In the genomic region with DNA sequence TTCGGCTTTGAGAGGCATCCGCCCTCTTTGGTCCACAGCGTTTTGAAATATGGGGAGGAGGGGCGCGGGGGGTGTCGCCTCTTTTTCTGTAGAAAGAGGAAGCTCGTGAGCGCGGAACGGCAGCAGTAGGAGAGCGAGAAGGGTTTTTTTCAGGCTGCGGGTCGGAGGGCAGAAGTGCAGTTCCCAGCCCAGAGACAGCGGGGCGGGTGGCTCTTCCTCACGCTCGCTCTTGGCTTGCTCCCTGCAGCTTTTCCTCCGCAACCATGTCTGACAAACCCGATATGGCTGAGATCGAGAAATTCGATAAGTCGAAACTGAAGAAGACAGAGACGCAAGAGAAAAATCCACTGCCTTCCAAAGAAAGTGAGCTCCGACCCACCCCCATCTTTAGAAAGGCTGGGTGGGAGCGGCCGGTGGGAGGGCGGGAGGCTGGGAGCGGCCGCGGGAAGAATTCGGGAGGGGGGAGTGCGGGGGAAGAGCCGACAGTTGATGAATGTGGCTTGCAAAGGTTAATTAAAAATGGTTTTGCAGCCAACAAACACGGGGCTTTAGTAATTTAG, we compare ENCODE assay signal across 1 cellular context.
TF ChIP-seq lines count a peak whose summit lies in the region.

No MANE protein-coding gene starts in this region.

TF ChIP-seq in K562, 482 proteins besides CTCF, POLR2A, EP300 and RAD21 (continued from another document):
- TF ChIP-seq, protein P1, sequence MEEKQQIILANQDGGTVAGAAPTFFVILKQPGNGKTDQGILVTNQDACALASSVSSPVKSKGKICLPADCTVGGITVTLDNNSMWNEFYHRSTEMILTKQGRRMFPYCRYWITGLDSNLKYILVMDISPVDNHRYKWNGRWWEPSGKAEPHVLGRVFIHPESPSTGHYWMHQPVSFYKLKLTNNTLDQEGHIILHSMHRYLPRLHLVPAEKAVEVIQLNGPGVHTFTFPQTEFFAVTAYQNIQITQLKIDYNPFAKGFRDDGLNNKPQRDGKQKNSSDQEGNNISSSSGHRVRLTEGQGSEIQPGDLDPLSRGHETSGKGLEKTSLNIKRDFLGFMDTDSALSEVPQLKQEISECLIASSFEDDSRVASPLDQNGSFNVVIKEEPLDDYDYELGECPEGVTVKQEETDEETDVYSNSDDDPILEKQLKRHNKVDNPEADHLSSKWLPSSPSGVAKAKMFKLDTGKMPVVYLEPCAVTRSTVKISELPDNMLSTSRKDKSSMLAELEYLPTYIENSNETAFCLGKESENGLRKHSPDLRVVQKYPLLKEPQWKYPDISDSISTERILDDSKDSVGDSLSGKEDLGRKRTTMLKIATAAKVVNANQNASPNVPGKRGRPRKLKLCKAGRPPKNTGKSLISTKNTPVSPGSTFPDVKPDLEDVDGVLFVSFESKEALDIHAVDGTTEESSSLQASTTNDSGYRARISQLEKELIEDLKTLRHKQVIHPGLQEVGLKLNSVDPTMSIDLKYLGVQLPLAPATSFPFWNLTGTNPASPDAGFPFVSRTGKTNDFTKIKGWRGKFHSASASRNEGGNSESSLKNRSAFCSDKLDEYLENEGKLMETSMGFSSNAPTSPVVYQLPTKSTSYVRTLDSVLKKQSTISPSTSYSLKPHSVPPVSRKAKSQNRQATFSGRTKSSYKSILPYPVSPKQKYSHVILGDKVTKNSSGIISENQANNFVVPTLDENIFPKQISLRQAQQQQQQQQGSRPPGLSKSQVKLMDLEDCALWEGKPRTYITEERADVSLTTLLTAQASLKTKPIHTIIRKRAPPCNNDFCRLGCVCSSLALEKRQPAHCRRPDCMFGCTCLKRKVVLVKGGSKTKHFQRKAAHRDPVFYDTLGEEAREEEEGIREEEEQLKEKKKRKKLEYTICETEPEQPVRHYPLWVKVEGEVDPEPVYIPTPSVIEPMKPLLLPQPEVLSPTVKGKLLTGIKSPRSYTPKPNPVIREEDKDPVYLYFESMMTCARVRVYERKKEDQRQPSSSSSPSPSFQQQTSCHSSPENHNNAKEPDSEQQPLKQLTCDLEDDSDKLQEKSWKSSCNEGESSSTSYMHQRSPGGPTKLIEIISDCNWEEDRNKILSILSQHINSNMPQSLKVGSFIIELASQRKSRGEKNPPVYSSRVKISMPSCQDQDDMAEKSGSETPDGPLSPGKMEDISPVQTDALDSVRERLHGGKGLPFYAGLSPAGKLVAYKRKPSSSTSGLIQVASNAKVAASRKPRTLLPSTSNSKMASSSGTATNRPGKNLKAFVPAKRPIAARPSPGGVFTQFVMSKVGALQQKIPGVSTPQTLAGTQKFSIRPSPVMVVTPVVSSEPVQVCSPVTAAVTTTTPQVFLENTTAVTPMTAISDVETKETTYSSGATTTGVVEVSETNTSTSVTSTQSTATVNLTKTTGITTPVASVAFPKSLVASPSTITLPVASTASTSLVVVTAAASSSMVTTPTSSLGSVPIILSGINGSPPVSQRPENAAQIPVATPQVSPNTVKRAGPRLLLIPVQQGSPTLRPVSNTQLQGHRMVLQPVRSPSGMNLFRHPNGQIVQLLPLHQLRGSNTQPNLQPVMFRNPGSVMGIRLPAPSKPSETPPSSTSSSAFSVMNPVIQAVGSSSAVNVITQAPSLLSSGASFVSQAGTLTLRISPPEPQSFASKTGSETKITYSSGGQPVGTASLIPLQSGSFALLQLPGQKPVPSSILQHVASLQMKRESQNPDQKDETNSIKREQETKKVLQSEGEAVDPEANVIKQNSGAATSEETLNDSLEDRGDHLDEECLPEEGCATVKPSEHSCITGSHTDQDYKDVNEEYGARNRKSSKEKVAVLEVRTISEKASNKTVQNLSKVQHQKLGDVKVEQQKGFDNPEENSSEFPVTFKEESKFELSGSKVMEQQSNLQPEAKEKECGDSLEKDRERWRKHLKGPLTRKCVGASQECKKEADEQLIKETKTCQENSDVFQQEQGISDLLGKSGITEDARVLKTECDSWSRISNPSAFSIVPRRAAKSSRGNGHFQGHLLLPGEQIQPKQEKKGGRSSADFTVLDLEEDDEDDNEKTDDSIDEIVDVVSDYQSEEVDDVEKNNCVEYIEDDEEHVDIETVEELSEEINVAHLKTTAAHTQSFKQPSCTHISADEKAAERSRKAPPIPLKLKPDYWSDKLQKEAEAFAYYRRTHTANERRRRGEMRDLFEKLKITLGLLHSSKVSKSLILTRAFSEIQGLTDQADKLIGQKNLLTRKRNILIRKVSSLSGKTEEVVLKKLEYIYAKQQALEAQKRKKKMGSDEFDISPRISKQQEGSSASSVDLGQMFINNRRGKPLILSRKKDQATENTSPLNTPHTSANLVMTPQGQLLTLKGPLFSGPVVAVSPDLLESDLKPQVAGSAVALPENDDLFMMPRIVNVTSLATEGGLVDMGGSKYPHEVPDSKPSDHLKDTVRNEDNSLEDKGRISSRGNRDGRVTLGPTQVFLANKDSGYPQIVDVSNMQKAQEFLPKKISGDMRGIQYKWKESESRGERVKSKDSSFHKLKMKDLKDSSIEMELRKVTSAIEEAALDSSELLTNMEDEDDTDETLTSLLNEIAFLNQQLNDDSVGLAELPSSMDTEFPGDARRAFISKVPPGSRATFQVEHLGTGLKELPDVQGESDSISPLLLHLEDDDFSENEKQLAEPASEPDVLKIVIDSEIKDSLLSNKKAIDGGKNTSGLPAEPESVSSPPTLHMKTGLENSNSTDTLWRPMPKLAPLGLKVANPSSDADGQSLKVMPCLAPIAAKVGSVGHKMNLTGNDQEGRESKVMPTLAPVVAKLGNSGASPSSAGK (IDR thresholded peaks at IDR 0.05): no peak
- no peak for TF ChIP-seq ZNF507 (tag; conservative IDR thresholded peaks at IDR 0.05)
- TF ChIP-seq TFAP4 (CRISPR knock-in tag; IDR thresholded peaks at IDR 0.05; ENCODE audit: borderline replicate concordance): peak; percentile 28; the same call in 1 of the 2 replicates
- peak; percentile 58; the same call in 1 of the 2 replicates for TF ChIP-seq ZNF384 (IDR thresholded peaks at IDR 0.05; ENCODE audit: low read depth, low read length)
- no peak for TF ChIP-seq ZBTB49 (CRISPR knock-in tag; IDR thresholded peaks at IDR 0.05; ENCODE audit: borderline replicate concordance)
- no peak for TF ChIP-seq BRF1 (IDR thresholded peaks at IDR 0.05; ENCODE audit: borderline replicate concordance, extremely low read depth, insufficient read length)
- no peak for TF ChIP-seq MYC (IDR thresholded peaks at IDR 0.05; ENCODE audit: low read depth, low read length)
- TF ChIP-seq MYC (CRISPR knock-in tag; IDR thresholded peaks at IDR 0.05; ENCODE audit: borderline replicate concordance, low read depth): no peak
- TF ChIP-seq, protein P2, sequence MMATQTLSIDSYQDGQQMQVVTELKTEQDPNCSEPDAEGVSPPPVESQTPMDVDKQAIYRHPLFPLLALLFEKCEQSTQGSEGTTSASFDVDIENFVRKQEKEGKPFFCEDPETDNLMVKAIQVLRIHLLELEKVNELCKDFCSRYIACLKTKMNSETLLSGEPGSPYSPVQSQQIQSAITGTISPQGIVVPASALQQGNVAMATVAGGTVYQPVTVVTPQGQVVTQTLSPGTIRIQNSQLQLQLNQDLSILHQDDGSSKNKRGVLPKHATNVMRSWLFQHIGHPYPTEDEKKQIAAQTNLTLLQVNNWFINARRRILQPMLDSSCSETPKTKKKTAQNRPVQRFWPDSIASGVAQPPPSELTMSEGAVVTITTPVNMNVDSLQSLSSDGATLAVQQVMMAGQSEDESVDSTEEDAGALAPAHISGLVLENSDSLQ (IDR thresholded peaks at IDR 0.05): peak; percentile 62
- no peak for TF ChIP-seq GATA2 (CRISPR knock-in tag; IDR thresholded peaks at IDR 0.05)
- no peak for TF ChIP-seq THAP12 (CRISPR knock-in tag; IDR thresholded peaks at IDR 0.05)
- no peak for TF ChIP-seq HEY1 (CRISPR knock-in tag; IDR thresholded peaks at IDR 0.05; ENCODE audit: borderline replicate concordance)
- TF ChIP-seq, protein P3, sequence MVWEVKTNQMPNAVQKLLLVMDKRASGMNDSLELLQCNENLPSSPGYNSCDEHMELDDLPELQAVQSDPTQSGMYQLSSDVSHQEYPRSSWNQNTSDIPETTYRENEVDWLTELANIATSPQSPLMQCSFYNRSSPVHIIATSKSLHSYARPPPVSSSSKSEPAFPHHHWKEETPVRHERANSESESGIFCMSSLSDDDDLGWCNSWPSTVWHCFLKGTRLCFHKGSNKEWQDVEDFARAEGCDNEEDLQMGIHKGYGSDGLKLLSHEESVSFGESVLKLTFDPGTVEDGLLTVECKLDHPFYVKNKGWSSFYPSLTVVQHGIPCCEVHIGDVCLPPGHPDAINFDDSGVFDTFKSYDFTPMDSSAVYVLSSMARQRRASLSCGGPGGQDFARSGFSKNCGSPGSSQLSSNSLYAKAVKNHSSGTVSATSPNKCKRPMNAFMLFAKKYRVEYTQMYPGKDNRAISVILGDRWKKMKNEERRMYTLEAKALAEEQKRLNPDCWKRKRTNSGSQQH (CRISPR knock-in tag; IDR thresholded peaks at IDR 0.05): no peak
- no peak for TF ChIP-seq PCBP2 (IDR thresholded peaks at IDR 0.05; ENCODE audit: low read depth, low read length, poor library complexity, severe bottlenecking)
